35 cellular contexts compared by ENCODE assay signal in genomic region chr6:28369463-28369862, GRCh38.
"Had no signal": no experiment of that assay in that cellular context is flagged by ENCODE, and none has a peak within 500 bp of the region (broad histone marks: within the 10 kb centered on the region; RNA-seq: fewer than 3 reads in every experiment).

No MANE protein-coding gene starts in this region.

- DNase-seq: MG63, MM.1S, MV-4-11, NCI-H1048, NCI-H1092 treated with DMSO at 0.1 percent for 48 hours, NCI-H1105, NCI-H1105 treated with DMSO at 0.1 percent for 48 hours, NCI-H1417, NCI-H1417 treated with DMSO at 0.1 percent for 48 hours, NCI-H1436, NCI-H1436 treated with DMSO at 0.1 percent for 48 hours, NCI-H146, NCI-H1694, NCI-H1694 treated with DMSO at 0.1 percent for 48 hours, NCI-H187, NCI-H187 treated with DMSO at 0.1 percent for 48 hours, NCI-H1930, NCI-H2029, NCI-H2029 treated with DMSO at 0.1 percent for 48 hours, NCI-H2081, NCI-H2081 treated with DMSO at 0.1 percent for 48 hours, NCI-H2107, NCI-H2171, NCI-H2171 treated with DMSO at 0.1 percent for 48 hours, NCI-H2227 treated with DMSO at 0.1 percent for 48 hours, NCI-H226, NCI-H345, NCI-H446, NCI-H446 treated with DMSO at 0.1 percent for 48 hours, NCI-H510A, NCI-H510A treated with DMSO at 0.1 percent for 48 hours, NCI-H524, NCI-H524 treated with DMSO at 0.1 percent for 48 hours, NCI-H526, NCI-H526 treated with DMSO at 0.1 percent for 48 hours had no signal

- H3K4me3 ChIP-seq: MG63 had no signal

- H3K27me3 ChIP-seq: MG63 had no signal

- H3K36me3 ChIP-seq: MG63 had no signal

- H3K9me3 ChIP-seq: MG63 had no signal
